In the genomic region with DNA sequence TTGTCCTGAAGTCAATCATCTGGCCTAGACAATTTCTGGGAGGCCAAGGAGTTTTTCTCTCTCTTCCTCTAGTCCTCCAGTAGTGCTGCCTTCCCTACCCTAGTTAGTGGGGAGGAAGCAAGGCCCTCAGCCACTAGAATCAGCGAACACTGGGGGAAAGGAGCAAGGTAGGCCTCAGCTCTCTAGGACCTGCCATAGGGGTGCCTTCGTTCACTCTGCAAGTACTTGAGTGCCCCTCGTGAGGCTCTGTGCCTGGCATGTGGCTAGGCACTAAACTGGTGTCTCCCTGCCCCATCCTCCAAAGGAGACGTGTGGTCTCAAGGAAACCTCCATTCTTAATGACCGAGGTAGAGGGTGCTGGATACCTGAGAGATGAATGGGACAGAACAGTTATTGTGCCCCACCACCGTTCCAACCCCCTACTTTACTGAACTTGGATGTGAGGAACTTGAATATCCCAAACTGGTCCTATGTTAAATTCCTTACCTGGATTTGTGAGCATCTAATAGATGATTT, we compare ENCODE assay signal across 12 cellular contexts. TPM values are rescaled to one million over a fixed set of nuclear protein-coding genes. Genes with fewer than 3 reads are reported as not detected.
A peak's percentile ranks its signal among the peaks of the same experiment; 100 is the strongest.
DNase-seq lines count a peak whose midpoint lies in the region; ATAC-seq, FAIRE-seq and TF ChIP-seq lines count a peak whose summit lies in the region.
"Had no signal": no experiment of that assay in that cellular context is flagged by ENCODE, and none has a peak within 500 bp of the region (broad histone marks: within the 10 kb centered on the region; RNA-seq: fewer than 3 reads in every experiment).

No MANE protein-coding gene starts in this region.

- POLR2A ChIA-PET in activated CD8-positive, alpha-beta T cell treated with anti-CD3 and anti-CD28 coated beads for 36 hours (lab: Charles Lee): interaction anchor here (0.6 to 5.9 kb wide), 12 partner anchors 13 to 177 kb away, joined by 3 to 36 read pairs (median 4); partner anchors contain the start of genes PPARD and RPL10A
- POLR2A ChIA-PET in HepG2 (lab: Yijun Ruan, JAX): interaction anchor here (0.6 to 3.0 kb wide), 5 partner anchors 12 to 151 kb away, joined by 3 to 7 read pairs (median 3); no protein-coding TSS in a partner anchor

- ATAC-seq in activated CD8-positive, alpha-beta T cell treated with anti-CD3 and anti-CD28 coated beads for 36 hours: no peak
- ATAC-seq in HepG2 (no peak), GM21423 (IDR thresholded peaks at IDR 0.05; ENCODE audit: unreplicated experiment) (no peak)

- H3K9me3 ChIP-seq in HepG2 (ENCODE audit: low read length): no peaks in the 10 kb centered on the region
- H3K9me3 ChIP-seq: adrenal gland, SK-N-SH had no signal

- no TSS peak for BruUV-seq in HepG2 (replicated peaks; lab: Mats Ljungman, UMichigan)

- H3K4me3 Mint-ChIP-seq in activated CD8-positive, alpha-beta T cell treated with anti-CD3 and anti-CD28 coated beads for 36 hours: peak overlapping the region; percentile 92

- no peak overlapping the region for H2AFZ ChIP-seq in HepG2 (ENCODE audit: low read length)

- H3K4me1 ChIP-seq in HepG2 (ENCODE audit: insufficient read depth, low read length): peaks cover 33% of the 10 kb centered on the region

- intact Hi-C loops in activated CD8-positive, alpha-beta T cell treated with anti-CD3 and anti-CD28 coated beads for 36 hours (cut with micrococcal nuclease): loop anchor here (2.0 to 5.0 kb wide), 2 partner anchors 150 to 169 kb away; partner anchors contain the start of gene RPL10A
- intact Hi-C loops in HepG2 (cut with micrococcal nuclease; ENCODE audit: unreplicated experiment): loop anchor here (10.0 kb wide), 1 partner anchor 436 kb away; the partner anchor contains the start of gene ARMC12

- TF ChIP-seq CTCF in activated CD8-positive, alpha-beta T cell treated with anti-CD3 and anti-CD28 coated beads for 36 hours (IDR thresholded peaks at IDR 0.05): no peak
- TF ChIP-seq CTCF in HepG2 (CRISPR knock-in tag; IDR thresholded peaks at IDR 0.05): no peak

- H3K36me3 ChIP-seq in HepG2 (replicated peaks in 1 of 2; ENCODE audit: control insufficient read depth in 1 of 2, insufficient read depth in 2 of 2, low read length in 2 of 2): peaks cover 1 to 3% of the 10 kb centered on the region in 2 experiments; a peak in 1 of 5 replicates

- no peak for TF ChIP-seq RAD21 in HepG2 (CRISPR knock-in tag; IDR thresholded peaks at IDR 0.05)

- no peaks in the 10 kb centered on the region for H3K27me3 Mint-ChIP-seq in activated CD8-positive, alpha-beta T cell treated with anti-CD3 and anti-CD28 coated beads for 36 hours

- no peak for TF ChIP-seq POLR2A in HepG2 (IDR thresholded peaks at IDR 0.05; ENCODE audit: insufficient read depth in 1 of 2, low read depth in 2 of 2, low read length in 2 of 2)

- peak overlapping the region; percentile 82 for H3K4me2 ChIP-seq in HepG2 (ENCODE audit: low read depth, low read length)
- H3K4me2 ChIP-seq: SK-N-SH had no signal

- peak; percentile 28 for FAIRE-seq in HepG2 (lab: Jason Lieb, UNC)
- FAIRE-seq: frontal cortex had no signal

- H3K9ac ChIP-seq in HepG2 (ENCODE audit: insufficient read depth, low read depth, low read length): peak overlapping the region; percentile 64
- H3K9ac ChIP-seq: SK-N-SH had no signal

- TF ChIP-seq EP300 in HepG2 (IDR thresholded peaks at IDR 0.05; ENCODE audit: low read depth in 2 of 2, low read length in 2 of 2) (no peak), HepG2 (CRISPR knock-in tag; IDR thresholded peaks at IDR 0.05; ENCODE audit: borderline replicate concordance) (no peak)

- H3K9me3 Mint-ChIP-seq in activated CD8-positive, alpha-beta T cell treated with anti-CD3 and anti-CD28 coated beads for 36 hours: no peaks in the 10 kb centered on the region

- no peaks in the 10 kb centered on the region for H4K20me1 ChIP-seq in HepG2 (ENCODE audit: insufficient read depth, low read length)

- H3K27ac Mint-ChIP-seq in activated CD8-positive, alpha-beta T cell treated with anti-CD3 and anti-CD28 coated beads for 36 hours: peak overlapping the region; percentile 93

- peak overlapping the region in 2 of 3 experiments; percentile 77 to 81; a peak in 4 of 6 replicates for H3K4me3 ChIP-seq in HepG2 (replicated peaks in 1 of 3; ENCODE audit: insufficient read depth in 1 of 3, low read depth in 2 of 3, low read length in 3 of 3)

- H3K27me3 ChIP-seq in HepG2 (ENCODE audit: control insufficient read depth in 1 of 2, insufficient read depth in 2 of 2, low read length in 2 of 2): no peaks in the 10 kb centered on the region
- H3K27me3 ChIP-seq: adrenal gland had no signal

- CTCF ChIA-PET in activated CD8-positive, alpha-beta T cell treated with anti-CD3 and anti-CD28 coated beads for 36 hours (lab: Charles Lee): interaction anchor here (1.0 to 7.5 kb wide), 8 partner anchors 12 to 155 kb away, joined by 3 to 241 read pairs (median 20); partner anchors contain the start of genes FANCE and PPARD
- CTCF ChIA-PET in HepG2 (lab: Yijun Ruan, JAX; ENCODE audit: low intra/inter-chr PET ratio, low total read pairs): interaction anchor here (1.9 to 2.8 kb wide), 3 partner anchors 29 to 169 kb away, joined by 17 to 35 read pairs (median 28); partner anchors contain the start of gene RPL10A

- WGBS in HepG2 (ENCODE audit: low lambda C conversion rate): 88% methylated on average over 6 of the region's 6 CpGs

- H3K27ac ChIP-seq in HepG2 (ENCODE audit: extremely low read length, insufficient read depth, low read length): no peak overlapping the region

- in situ Hi-C loops in HepG2 (cut with HindIII; ENCODE audit: extremely low pct_ligation_motif_present, low pct_unique_long_range_greater_than_20kb): loop anchor here (5.0 kb wide), 2 partner anchors 34 to 169 kb away; partner anchors contain the start of gene RPL10A

- no peaks in the 10 kb centered on the region for H3K79me2 ChIP-seq in HepG2 (ENCODE audit: insufficient read depth, low read length)

- peak; percentile 21 for DNase-seq in stimulated activated CD4-positive, alpha-beta T cell treated with anti-CD3 and anti-CD28 coated beads, Interleukin-15, amount 100 ng/mL, for 24 hours
- DNase-seq in stimulated activated CD4-positive, alpha-beta T cell treated with anti-CD3 and anti-CD28 coated beads, Interleukin-2, amount 100 ng/mL, for 48 hours: no peak
- DNase-seq in activated CD8-positive, alpha-beta T cell treated with anti-CD3 and anti-CD28 coated beads for 36 hours: peak; percentile 42
- DNase-seq in HepG2 (ENCODE audit: low spot score): no peak
- no peak for DNase-seq in occipital lobe (lab: John Stamatoyannopoulos, UW)
- no peak for DNase-seq in putamen (ENCODE audit: low spot score)
- DNase-seq in iPS-NIHi11 (ENCODE audit: low spot score): no peak
- DNase-seq: adrenal gland, NCI-H1105 treated with DMSO at 0.1 percent for 48 hours, SK-N-SH had no signal

- peaks cover 52% of the 10 kb centered on the region for H3K4me1 Mint-ChIP-seq in activated CD8-positive, alpha-beta T cell treated with anti-CD3 and anti-CD28 coated beads for 36 hours (ENCODE audit: low read depth)

- H3K36me3 Mint-ChIP-seq in activated CD8-positive, alpha-beta T cell treated with anti-CD3 and anti-CD28 coated beads for 36 hours (ENCODE audit: low read depth): peaks cover 41% of the 10 kb centered on the region

RNA-seq across cellular contexts. Expression of gene DEF6, which starts 1.1 kb away (rescaled TPM):
- 10 to 100 TPM; 97.1 to 99.1 TPM for total RNA-seq in activated CD8-positive, alpha-beta T cell treated with anti-CD3 and anti-CD28 coated beads for 36 hours
- 9.6 and 10.0 TPM in 2 replicates for total RNA-seq in HepG2 (2016; rRNA removed; fragmentation: Illumina TruSeq; extraction: Trizol)
- 1.9 and 2.1 TPM in 2 replicates for total RNA-seq in HepG2 (2016; cell fraction: cytosol; rRNA removed; fragmentation: Illumina TruSeq; extraction: Trizol; ENCODE audit: low read depth)
- total RNA-seq in HepG2 (2016; cell fraction: insoluble cytoplasmic fraction; rRNA removed; fragmentation: Illumina TruSeq; extraction: Trizol): 8.6 and 9.7 TPM in 2 replicates
- total RNA-seq in HepG2 (2016; cell fraction: membrane; rRNA removed; fragmentation: Illumina TruSeq; extraction: Trizol): 4.0 TPM in 2 replicates
- total RNA-seq in HepG2 (2016; cell fraction: nucleus; rRNA removed; fragmentation: Illumina TruSeq; extraction: Trizol): 10.5 and 10.6 TPM in 2 replicates
- 5.2 and 7.4 TPM in 2 replicates for polyA plus RNA-seq in HepG2 (2011; rRNA removed)
- 4.6 and 6.6 TPM in 2 replicates for polyA plus RNA-seq in HepG2 (2011; cell fraction: cytosol; rRNA removed)
- 18.1 and 24.9 TPM in 2 replicates for polyA plus RNA-seq in HepG2 (2011; cell fraction: nucleus; rRNA removed)
- polyA plus RNA-seq in HepG2 (2012): 2.9 and 3.2 TPM in 2 replicates
- 1.6 and 1.7 TPM in 2 replicates for polyA plus RNA-seq in HepG2 (2016; cell fraction: cytosol; fragmentation: Illumina TruSeq; extraction: Trizol; ENCODE audit: low read depth)
- polyA plus RNA-seq in HepG2 (2016; cell fraction: insoluble cytoplasmic fraction; fragmentation: Illumina TruSeq; extraction: Trizol; ENCODE audit: low read depth): 7.5 and 7.7 TPM in 2 replicates
- polyA plus RNA-seq in HepG2 (2016; cell fraction: membrane; fragmentation: Illumina TruSeq; extraction: Trizol; ENCODE audit: low read depth): 3.6 TPM in 2 replicates
- polyA plus RNA-seq in HepG2 (2016; cell fraction: nucleus; fragmentation: Illumina TruSeq; extraction: Trizol; ENCODE audit: insufficient read depth, low read depth): 24.8 and 26.1 TPM in 2 replicates
- polyA minus RNA-seq in HepG2 (2011; rRNA and poly(A)+ RNA removed; ENCODE audit: low replicate concordance): 0.30 and 9.6 TPM in 2 replicates
- polyA minus RNA-seq in HepG2 (2011; cell fraction: cytosol; rRNA and poly(A)+ RNA removed): 2.5 and 2.7 TPM in 2 replicates
- 4.6 and 5.2 TPM in 2 replicates for polyA minus RNA-seq in HepG2 (2011; cell fraction: nucleus; rRNA and poly(A)+ RNA removed)
- total RNA-seq in occipital lobe: 0.47 TPM

RNA-seq across cellular contexts. Expression of gene ZNF76, which starts 39.1 kb away (rescaled TPM):
- total RNA-seq in activated CD8-positive, alpha-beta T cell treated with anti-CD3 and anti-CD28 coated beads for 36 hours: 10 to 100 TPM; 34.4 to 35.2 TPM
- total RNA-seq in HepG2 (2016; rRNA removed; fragmentation: Illumina TruSeq; extraction: Trizol): 11.8 and 13.2 TPM in 2 replicates
- 11.7 and 12.1 TPM in 2 replicates for total RNA-seq in HepG2 (2016; cell fraction: cytosol; rRNA removed; fragmentation: Illumina TruSeq; extraction: Trizol; ENCODE audit: low read depth)
- total RNA-seq in HepG2 (2016; cell fraction: insoluble cytoplasmic fraction; rRNA removed; fragmentation: Illumina TruSeq; extraction: Trizol): 9.9 and 12.7 TPM in 2 replicates
- total RNA-seq in HepG2 (2016; cell fraction: membrane; rRNA removed; fragmentation: Illumina TruSeq; extraction: Trizol): 21.8 and 26.0 TPM in 2 replicates
- total RNA-seq in HepG2 (2016; cell fraction: nucleus; rRNA removed; fragmentation: Illumina TruSeq; extraction: Trizol): 9.5 and 10.9 TPM in 2 replicates
- polyA plus RNA-seq in HepG2 (2011; rRNA removed): 26.4 and 28.2 TPM in 2 replicates
- 9.0 and 14.0 TPM in 2 replicates for polyA plus RNA-seq in HepG2 (2011; cell fraction: cytosol; rRNA removed)
- 128 and 139 TPM in 2 replicates for polyA plus RNA-seq in HepG2 (2011; cell fraction: nucleus; rRNA removed)
- 15.4 and 17.3 TPM in 2 replicates for polyA plus RNA-seq in HepG2 (2012)
- polyA plus RNA-seq in HepG2 (2016; cell fraction: cytosol; fragmentation: Illumina TruSeq; extraction: Trizol; ENCODE audit: low read depth): 10.6 and 13.2 TPM in 2 replicates
- 14.5 and 16.3 TPM in 2 replicates for polyA plus RNA-seq in HepG2 (2016; cell fraction: insoluble cytoplasmic fraction; fragmentation: Illumina TruSeq; extraction: Trizol; ENCODE audit: low read depth)
- 22.8 and 27.0 TPM in 2 replicates for polyA plus RNA-seq in HepG2 (2016; cell fraction: membrane; fragmentation: Illumina TruSeq; extraction: Trizol; ENCODE audit: low read depth)
- polyA plus RNA-seq in HepG2 (2016; cell fraction: nucleus; fragmentation: Illumina TruSeq; extraction: Trizol; ENCODE audit: insufficient read depth, low read depth): 38.8 and 39.0 TPM in 2 replicates
- polyA minus RNA-seq in HepG2 (2011; rRNA and poly(A)+ RNA removed; ENCODE audit: low replicate concordance): 25.8 and 37.6 TPM in 2 replicates
- polyA minus RNA-seq in HepG2 (2011; cell fraction: cytosol; rRNA and poly(A)+ RNA removed): 3.6 and 4.4 TPM in 2 replicates
- 17.3 and 24.5 TPM in 2 replicates for polyA minus RNA-seq in HepG2 (2011; cell fraction: nucleus; rRNA and poly(A)+ RNA removed)
- 11.1 TPM for total RNA-seq in occipital lobe

RNA-seq across cellular contexts. Expression of gene PPARD, which starts 43.7 kb away (rescaled TPM):
- 10 to 100 TPM; 26.6 to 26.7 TPM for total RNA-seq in activated CD8-positive, alpha-beta T cell treated with anti-CD3 and anti-CD28 coated beads for 36 hours
- 5.8 and 6.1 TPM in 2 replicates for total RNA-seq in HepG2 (2016; rRNA removed; fragmentation: Illumina TruSeq; extraction: Trizol)
- total RNA-seq in HepG2 (2016; cell fraction: cytosol; rRNA removed; fragmentation: Illumina TruSeq; extraction: Trizol; ENCODE audit: low read depth): 2.7 and 2.8 TPM in 2 replicates
- total RNA-seq in HepG2 (2016; cell fraction: insoluble cytoplasmic fraction; rRNA removed; fragmentation: Illumina TruSeq; extraction: Trizol): 4.8 and 5.7 TPM in 2 replicates
- 6.6 and 7.6 TPM in 2 replicates for total RNA-seq in HepG2 (2016; cell fraction: membrane; rRNA removed; fragmentation: Illumina TruSeq; extraction: Trizol)
- 3.7 and 4.7 TPM in 2 replicates for total RNA-seq in HepG2 (2016; cell fraction: nucleus; rRNA removed; fragmentation: Illumina TruSeq; extraction: Trizol)
- polyA plus RNA-seq in HepG2 (2011; rRNA removed): 13.3 and 16.2 TPM in 2 replicates
- 11.1 and 13.7 TPM in 2 replicates for polyA plus RNA-seq in HepG2 (2011; cell fraction: cytosol; rRNA removed)
- polyA plus RNA-seq in HepG2 (2011; cell fraction: nucleus; rRNA removed): 26.3 and 29.6 TPM in 2 replicates
- polyA plus RNA-seq in HepG2 (2012): 10.1 and 11.2 TPM in 2 replicates
- polyA plus RNA-seq in HepG2 (2016; cell fraction: cytosol; fragmentation: Illumina TruSeq; extraction: Trizol; ENCODE audit: low read depth): 1.9 and 2.4 TPM in 2 replicates
- polyA plus RNA-seq in HepG2 (2016; cell fraction: insoluble cytoplasmic fraction; fragmentation: Illumina TruSeq; extraction: Trizol; ENCODE audit: low read depth): 7.9 and 11.5 TPM in 2 replicates
- polyA plus RNA-seq in HepG2 (2016; cell fraction: membrane; fragmentation: Illumina TruSeq; extraction: Trizol; ENCODE audit: low read depth): 7.6 and 8.0 TPM in 2 replicates
- polyA plus RNA-seq in HepG2 (2016; cell fraction: nucleus; fragmentation: Illumina TruSeq; extraction: Trizol; ENCODE audit: insufficient read depth, low read depth): 16.8 and 19.6 TPM in 2 replicates
- polyA minus RNA-seq in HepG2 (2011; rRNA and poly(A)+ RNA removed; ENCODE audit: low replicate concordance): 8.4 and 18.8 TPM in 2 replicates
- polyA minus RNA-seq in HepG2 (2011; cell fraction: cytosol; rRNA and poly(A)+ RNA removed): 6.6 and 6.9 TPM in 2 replicates
- 5.6 and 5.7 TPM in 2 replicates for polyA minus RNA-seq in HepG2 (2011; cell fraction: nucleus; rRNA and poly(A)+ RNA removed)
- 2.2 TPM for total RNA-seq in occipital lobe

Comparison
In these comparisons a context has a peak if more than half of its experiments do, and no peak if none do; other contexts are left out.
1. DNase-seq: peak in stimulated activated CD4-positive, alpha-beta T cell treated with anti-CD3 and anti-CD28 coated beads, Interleukin-15, amount 100 ng/mL, for 24 hours (single experiment) and activated CD8-positive, alpha-beta T cell treated with anti-CD3 and anti-CD28 coated beads for 36 hours (single experiment); none in stimulated activated CD4-positive, alpha-beta T cell treated with anti-CD3 and anti-CD28 coated beads, Interleukin-2, amount 100 ng/mL, for 48 hours (0 of 2), HepG2 (single experiment), occipital lobe (single experiment), putamen (single experiment) and iPS-NIHi11 (single experiment).